3 cellular contexts compared by ENCODE assay signal in genomic region chr3:94046533-94046932, GRCh38.
TF ChIP-seq lines count a peak whose summit lies in the region.

No MANE protein-coding gene starts in this region.

TF ChIP-seq in A549, 52 proteins besides CTCF, POLR2A, EP300 and RAD21:
- TF ChIP-seq HDAC2 (IDR thresholded peaks at IDR 0.05) (no peak), MAFK (IDR thresholded peaks at IDR 0.05; ENCODE audit: partially characterized antibody) (peak; percentile 79), REST (IDR thresholded peaks at IDR 0.05) (no peak)

TF ChIP-seq in IMR-90, 13 proteins besides CTCF, POLR2A, EP300 and RAD21:
- TF ChIP-seq MAFK (IDR thresholded peaks at IDR 0.05; ENCODE audit: low read depth, low read length) (peak; percentile 66), BHLHE40 (IDR thresholded peaks at IDR 0.05; ENCODE audit: low read depth, low read length) (no peak)

TF ChIP-seq in endothelial cell of umbilical vein, 7 proteins besides CTCF, POLR2A, EP300 and RAD21:
- no peak for TF ChIP-seq EZH2 (IDR thresholded peaks at IDR 0.05; ENCODE audit: borderline replicate concordance, low read depth, low read length, severe bottlenecking)
- no peak for TF ChIP-seq GATA2 (IDR thresholded peaks at IDR 0.05; ENCODE audit: insufficient read depth, insufficient read length, low read depth, low read length)
- no peak for TF ChIP-seq JUN (IDR thresholded peaks at IDR 0.05; ENCODE audit: borderline replicate concordance, insufficient read depth, insufficient read length, low read depth)
